Comparison of ENCODE assay signal across 1 cellular context in genomic region chr22:46229701-46230100, GRCh38.
A peak's percentile ranks its signal among the peaks of the same experiment; 100 is the strongest.
TF ChIP-seq lines count a peak whose summit lies in the region.

No MANE protein-coding gene starts in this region.

TF ChIP-seq in SK-N-SH, 30 proteins besides CTCF, POLR2A, EP300 and RAD21 (continued from another document):
- TF ChIP-seq REST (IDR thresholded peaks at IDR 0.05; ENCODE audit: low read depth, low read length) (no peak), JUND (IDR thresholded peaks at IDR 0.05) (no peak), TCF12 (IDR thresholded peaks at IDR 0.05) (peak; percentile 48; the same call in 1 of the 2 replicates), CHD2 (IDR thresholded peaks at IDR 0.05; ENCODE audit: low read length, partially characterized antibody) (peak; percentile 60), ELF1 (IDR thresholded peaks at IDR 0.05) (no peak), TAF1 (IDR thresholded peaks at IDR 0.05; ENCODE audit: borderline replicate concordance, low read depth, low read length) (no peak), GATA2 (CRISPR knock-in tag; IDR thresholded peaks at IDR 0.05) (peak; percentile 82)
